ENCODE assay signal across 16 cellular contexts in genomic region chr4:184193556-184194525, GRCh38. TPM values are rescaled to one million over a fixed set of nuclear protein-coding genes. Genes with fewer than 3 reads are reported as not detected.
"Had no signal": no experiment of that assay in that cellular context is flagged by ENCODE, and none has a peak within 500 bp of the region (broad histone marks: within the 10 kb centered on the region; RNA-seq: fewer than 3 reads in every experiment).

No MANE protein-coding gene starts in this region.

- H3K27ac ChIP-seq: coronary artery, foreskin keratinocyte, left ventricle myocardium inferior, thoracic aorta had no signal

- H3K4me1 Mint-ChIP-seq: activated CD4-positive, alpha-beta memory T cell treated with anti-CD3 and anti-CD28 coated beads, Interleukin-2, amount 10 ng/mL, durations not matched to agents 7 days and 5 days; stimulated activated naive CD8-positive, alpha-beta T cell treated with anti-CD3 and anti-CD28 coated beads, Interleukin-15, amount 100 ng/mL, for 72 hours had no signal

- H3K36me3 ChIP-seq: left ventricle myocardium inferior, thoracic aorta had no signal

- H3K9me3 Mint-ChIP-seq: activated CD4-positive, alpha-beta memory T cell treated with anti-CD3 and anti-CD28 coated beads, Interleukin-2, amount 10 ng/mL, durations not matched to agents 7 days and 5 days; stimulated activated naive CD8-positive, alpha-beta T cell treated with anti-CD3 and anti-CD28 coated beads, Interleukin-15, amount 100 ng/mL, for 72 hours; T-helper 2 cell treated with Interferon-gamma antibody and Interleukin-4, amounts not matched to agents 5 μg/mL and 100 μg/mL, for 36 hours had no signal

- H3K4me3 Mint-ChIP-seq: activated CD4-positive, alpha-beta memory T cell treated with anti-CD3 and anti-CD28 coated beads, Interleukin-2, amount 10 ng/mL, durations not matched to agents 7 days and 5 days; stimulated activated naive CD8-positive, alpha-beta T cell treated with anti-CD3 and anti-CD28 coated beads, Interleukin-15, amount 100 ng/mL, for 72 hours; T-helper 2 cell treated with Interferon-gamma antibody and Interleukin-4, amounts not matched to agents 5 μg/mL and 100 μg/mL, for 36 hours had no signal

- H3K4me1 ChIP-seq: foreskin keratinocyte, left ventricle myocardium inferior had no signal

- H3K27ac Mint-ChIP-seq: activated CD4-positive, alpha-beta memory T cell treated with anti-CD3 and anti-CD28 coated beads, Interleukin-2, amount 10 ng/mL, durations not matched to agents 7 days and 5 days; stimulated activated naive CD8-positive, alpha-beta T cell treated with anti-CD3 and anti-CD28 coated beads, Interleukin-15, amount 100 ng/mL, for 72 hours; T-helper 2 cell treated with Interferon-gamma antibody and Interleukin-4, amounts not matched to agents 5 μg/mL and 100 μg/mL, for 36 hours had no signal

- H3K4me3 ChIP-seq: coronary artery, left ventricle myocardium inferior, thoracic aorta had no signal

- DNase-seq: activated CD4-positive, alpha-beta memory T cell treated with anti-CD3 and anti-CD28 coated beads, Interleukin-2, amount 10 ng/mL, durations not matched to agents 7 days and 5 days; activated CD8-positive, alpha-beta memory T cell treated with anti-CD3 and anti-CD28 coated beads, Interleukin-2, amount 50 U/mL, for 48 hours; activated naive CD4-positive, alpha-beta T cell treated with Interleukin-2 at 50 U/mL for 16 hours; effector CD4-positive, alpha-beta T cell; foreskin keratinocyte; left ventricle myocardium inferior; stimulated activated CD4-positive, alpha-beta T cell treated with anti-CD3 and anti-CD28 coated beads, Interleukin-2, amount 100 ng/mL, for 48 hours; stimulated activated naive CD8-positive, alpha-beta T cell treated with anti-CD3 and anti-CD28 coated beads, Interleukin-15, amount 100 ng/mL, for 72 hours had no signal

- H3K27me3 ChIP-seq: foreskin keratinocyte had no signal

- H3K9me3 ChIP-seq: left ventricle myocardium inferior, thoracic aorta had no signal

RNA-seq across cellular contexts. Expression of gene ENPP6, which starts 23.8 kb away (rescaled TPM):
- total RNA-seq: endothelial cell of umbilical vein, foreskin keratinocyte, left ventricle myocardium inferior, mesenteric fat pad, osteocyte, pulmonary artery endothelial cell had no signal
- polyA plus RNA-seq: endothelial cell of umbilical vein, neural cell had no signal
